In genomic region chr6:163419413-163420314, GRCh38 we compare ENCODE assay signal across 9 cellular contexts. TPM values are rescaled to one million over a fixed set of nuclear protein-coding genes. Genes with fewer than 3 reads are reported as not detected.
DNase-seq lines count a peak whose midpoint lies in the region; TF ChIP-seq lines count a peak whose summit lies in the region.
"Had no signal": no experiment of that assay in that cellular context is flagged by ENCODE, and none has a peak within 500 bp of the region (broad histone marks: within the 10 kb centered on the region; RNA-seq: fewer than 3 reads in every experiment).

No MANE protein-coding gene starts in this region.

- H3K4me1 ChIP-seq in HEK293 (ENCODE audit: control insufficient read depth, insufficient read depth, low read length) (peaks cover 27% of the 10 kb centered on the region), ascending aorta (peaks cover 7 to 41% of the 10 kb centered on the region in 2 donors)

- TF ChIP-seq CTCF in HEK293 (tag by site-specific recombination; IDR thresholded peaks at IDR 0.05) (no peak), ascending aorta (IDR thresholded peaks at IDR 0.05) (no peak)

- peak overlapping the region; percentile 15 for H3K4me3 ChIP-seq in HEK293 (ENCODE audit: low read depth, low read length)
- peak overlapping the region; percentile 26 to 100 for H3K4me3 ChIP-seq in ascending aorta

- no peaks in the 10 kb centered on the region for H3K36me3 ChIP-seq in HEK293 (ENCODE audit: control insufficient read depth in 2 of 2, insufficient read depth in 1 of 2, low read length in 2 of 2)
- no peaks in the 10 kb centered on the region for H3K36me3 ChIP-seq in ascending aorta
- H3K36me3 ChIP-seq: pancreas had no signal

- CTCF ChIA-PET in HEK293 (lab: Yijun Ruan, JAX), result interaction anchor here (0.5 to 1.6 kb wide), 10 partner anchors 8 to 536 kb away, joined by 3 to 9 read pairs (median 4); no protein-coding TSS in a partner anchor

- H3K9me3 ChIP-seq in HEK293 (ENCODE audit: control insufficient read depth, insufficient read depth, low read depth, low read length), result no peaks in the 10 kb centered on the region
- H3K9me3 ChIP-seq in ascending aorta, result no peaks in the 10 kb centered on the region
- H3K9me3 ChIP-seq: pancreas had no signal

- POLR2A ChIA-PET in HEK293 (lab: Yijun Ruan, JAX), result interaction anchor here (0.7 kb wide), 2 partner anchors 309 to 540 kb away, joined by 3 to 4 read pairs; no protein-coding TSS in a partner anchor

- H3K27me3 ChIP-seq in ascending aorta, result no peaks in the 10 kb centered on the region
- H3K27me3 ChIP-seq in layer of hippocampus (ENCODE audit: control insufficient read depth, insufficient read depth, low read length), result no peaks in the 10 kb centered on the region
- H3K27me3 ChIP-seq: pancreas had no signal

- DNase-seq in ascending aorta (ENCODE audit: low spot score in 2 of 2) (no peak), superior temporal gyrus (ENCODE audit: extremely low spot score) (peak; percentile 79), NCI-H2196 (lab: John Stamatoyannopoulos, UW; ENCODE audit: unreplicated experiment) (no peak)
- DNase-seq in stimulated activated CD4-positive, alpha-beta T cell treated with anti-CD3 and anti-CD28 coated beads, Interleukin-12 subunit alpha, Interleukin-12 subunit beta, amount 100 ng/mL, for 4 hours, result no peak
- no peak for DNase-seq in effector CD8-positive, alpha-beta T cell (lab: John Stamatoyannopoulos, UW)
- DNase-seq: NCI-H446 treated with DMSO at 0.1 percent for 48 hours, pancreas had no signal

- no peak overlapping the region for H3K27ac ChIP-seq in HEK293 (ENCODE audit: extremely low read depth, low read depth, low read length)
- peak overlapping the region; percentile 62 to 100 for H3K27ac ChIP-seq in ascending aorta
- peak overlapping the region; percentile 53 for H3K27ac ChIP-seq in layer of hippocampus (ENCODE audit: low read depth, low read length)

- intact Hi-C loops in ascending aorta (cut with DNase I), result loop anchor here (5.0 to 10.0 kb wide), 3 partner anchors 168 to 695 kb away; partner anchors contain the start of genes PACRG and PRKN

TF ChIP-seq in HEK293, 187 proteins besides CTCF, POLR2A, EP300 and RAD21 (continues in another document):
- no peak for TF ChIP-seq ZNF394 (tag by site-specific recombination; IDR thresholded peaks at IDR 0.05; ENCODE audit: borderline replicate concordance)
- TF ChIP-seq ZNF510 (tag by site-specific recombination; IDR thresholded peaks at IDR 0.05; ENCODE audit: insufficient replicate concordance), result no peak
- no peak for TF ChIP-seq MYNN (tag by site-specific recombination; IDR thresholded peaks at IDR 0.05; ENCODE audit: borderline replicate concordance)
- TF ChIP-seq RBAK (tag by site-specific recombination; IDR thresholded peaks at IDR 0.05), result no peak
- no peak for TF ChIP-seq ZNF692 (tag by site-specific recombination; IDR thresholded peaks at IDR 0.05)
- TF ChIP-seq ZNF785 (tag by site-specific recombination; IDR thresholded peaks at IDR 0.05), result no peak
- no peak for TF ChIP-seq ZNF350 (tag by site-specific recombination; IDR thresholded peaks at IDR 0.05)
- no peak for TF ChIP-seq SCRT1 (tag by site-specific recombination; IDR thresholded peaks at IDR 0.05; ENCODE audit: borderline replicate concordance)
- no peak for TF ChIP-seq ZNF274 (IDR thresholded peaks at IDR 0.05; ENCODE audit: low read length)
- TF ChIP-seq ZNF274 (tag by site-specific recombination; IDR thresholded peaks at IDR 0.05; ENCODE audit: borderline replicate concordance), result no peak
- TF ChIP-seq ZNF16 (tag by site-specific recombination; IDR thresholded peaks at IDR 0.05; ENCODE audit: low read depth), result no peak
- no peak for TF ChIP-seq OVOL3 (tag by site-specific recombination; IDR thresholded peaks at IDR 0.05)
- TF ChIP-seq TRIM28 (IDR thresholded peaks at IDR 0.05; ENCODE audit: borderline replicate concordance, low read length), result 0 out of 2 replicates have a peak, but pooled peaks have one; percentile 27
- no peak for TF ChIP-seq MZF1 (tag by site-specific recombination; IDR thresholded peaks at IDR 0.05; ENCODE audit: borderline replicate concordance)
- TF ChIP-seq ZNF433 (tag by site-specific recombination; IDR thresholded peaks at IDR 0.05; ENCODE audit: low read depth), result no peak
- TF ChIP-seq SP2 (tag by site-specific recombination; IDR thresholded peaks at IDR 0.05), result no peak
- TF ChIP-seq ZNF449 (tag by site-specific recombination; IDR thresholded peaks at IDR 0.05), result no peak
- TF ChIP-seq ZNF311 (tag by site-specific recombination; IDR thresholded peaks at IDR 0.05; ENCODE audit: borderline replicate concordance), result no peak
- TF ChIP-seq ZNF501 (tag by site-specific recombination; IDR thresholded peaks at IDR 0.05), result no peak
- peak; percentile 92 for TF ChIP-seq PRDM6 (tag by site-specific recombination; IDR thresholded peaks at IDR 0.05)
- TF ChIP-seq ZBTB49 (tag by site-specific recombination; IDR thresholded peaks at IDR 0.05; ENCODE audit: low read depth), result no peak

RNA-seq across cellular contexts. Expression of gene QKI, which starts 5.1 kb away (rescaled TPM):
- total RNA-seq in ascending aorta, result 91.0 TPM
